ENCODE assay signal across 1 cellular context in the genomic region with DNA sequence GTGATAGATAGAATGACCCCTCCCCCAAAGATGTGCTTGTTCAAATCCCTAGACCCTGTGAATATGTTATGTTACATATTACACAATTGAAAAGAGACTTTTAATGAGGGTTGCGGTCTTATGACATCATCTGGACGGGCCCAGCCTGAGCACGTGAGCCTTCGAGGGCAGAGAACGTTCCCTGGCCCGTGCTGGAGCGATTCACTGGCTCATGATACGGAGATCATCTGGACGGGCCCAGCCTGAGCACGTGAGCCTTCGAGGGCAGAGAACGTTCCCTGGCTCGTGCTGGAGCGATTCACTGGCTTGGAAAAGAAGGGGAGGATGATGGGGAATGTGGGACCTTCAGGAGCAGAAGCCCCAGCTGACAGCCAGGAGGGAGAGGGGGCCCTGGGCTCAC.
A peak's percentile ranks its signal among the peaks of the same experiment; 100 is the strongest.
TF ChIP-seq lines count a peak whose summit lies in the region.

No MANE protein-coding gene starts in this region.

TF ChIP-seq in H1, 55 proteins besides CTCF, POLR2A, EP300 and RAD21:
- TF ChIP-seq HDAC2 (IDR thresholded peaks at IDR 0.05; ENCODE audit: borderline replicate concordance in 1 of 2, low read depth in 2 of 2, low read length in 2 of 2) = no peak
- TF ChIP-seq, protein P1, sequence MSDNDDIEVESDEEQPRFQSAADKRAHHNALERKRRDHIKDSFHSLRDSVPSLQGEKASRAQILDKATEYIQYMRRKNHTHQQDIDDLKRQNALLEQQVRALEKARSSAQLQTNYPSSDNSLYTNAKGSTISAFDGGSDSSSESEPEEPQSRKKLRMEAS (IDR thresholded peaks at IDR 0.05) = 0 out of 2 replicates have a peak, but pooled peaks have one; percentile 15
- TF ChIP-seq SP4 (IDR thresholded peaks at IDR 0.05; ENCODE audit: low read length) = no peak
- TF ChIP-seq BRCA1 (IDR thresholded peaks at IDR 0.05; ENCODE audit: low read depth, low read length) = no peak
